In genomic region chr10:62038609-62039190, GRCh38 we compare ENCODE assay signal across 8 cellular contexts.
DNase-seq lines count a peak whose midpoint lies in the region; ATAC-seq, FAIRE-seq and TF ChIP-seq lines count a peak whose summit lies in the region.

No MANE protein-coding gene starts in this region.

- CTCF ChIA-PET in GM10248 (lab: Yijun Ruan, JAX) = interaction anchor here (0.9 to 18.5 kb wide), 26 partner anchors 10 to 230 kb away, joined by 3 to 245 read pairs (median 4); partner anchors contain the start of gene RTKN2

- H3K27me3 ChIP-seq in bronchial epithelial cell (ENCODE audit: control insufficient read depth, insufficient read depth, low read length) = no peaks in the 10 kb centered on the region

- peaks cover 24 to 46% of the 10 kb centered on the region in 2 donors for H3K4me1 ChIP-seq in kidney (ENCODE audit: control insufficient read depth in 1 of 2, insufficient read depth in 1 of 2, low read depth in 1 of 2, low read length in 2 of 2)

- H3K36me3 ChIP-seq in bronchial epithelial cell (ENCODE audit: control insufficient read depth, insufficient read depth, low read length) (no peaks in the 10 kb centered on the region), kidney (ENCODE audit: control insufficient read depth in 1 of 2, insufficient read depth in 2 of 2, low read length in 2 of 2) (no peaks in the 10 kb centered on the region)

- no peak for FAIRE-seq in bronchial epithelial cell (lab: Jason Lieb, UNC)
- peak; percentile 70 for FAIRE-seq in kidney (lab: Jason Lieb, UNC)

- intact Hi-C loops in kidney (cut with DNase I) = loop anchor here (10.0 kb wide), 1 partner anchor 186 kb away; no protein-coding TSS in a partner anchor

- ATAC-seq in HG02623 (IDR thresholded peaks at IDR 0.05; ENCODE audit: unreplicated experiment) (peak; percentile 42), HG02840 (IDR thresholded peaks at IDR 0.05; ENCODE audit: low FRiP score, unreplicated experiment) (no peak)

- TF ChIP-seq CTCF in GM10248 (IDR thresholded peaks at IDR 0.05; ENCODE audit: control extremely low read depth, extremely low read depth, low read depth, missing control alignments) (peak; percentile 82), VCaP (conservative IDR thresholded peaks at IDR 0.05) (peak; percentile 86), bronchial epithelial cell (IDR thresholded peaks at IDR 0.05; ENCODE audit: insufficient read depth, low read length, severe bottlenecking) (peak; percentile 73), kidney (IDR thresholded peaks at IDR 0.05; ENCODE audit: borderline replicate concordance, extremely low read depth, insufficient read depth) (peak; percentile 86)

- peak overlapping the region; percentile 84 for H3K27ac ChIP-seq in VCaP
- peak overlapping the region; percentile 10 to 65 for H3K27ac ChIP-seq in kidney (ENCODE audit: low read depth in 2 of 2, low read length in 2 of 2)

- POLR2A ChIA-PET in GM10248 (lab: Yijun Ruan, JAX) = no interaction called here

- DNase-seq in GM10248 (ENCODE audit: extremely low spot score) (peak; percentile 63), NCI-H2081 treated with DMSO at 0.1 percent for 48 hours (lab: John Stamatoyannopoulos, UW) (peak; percentile 16), bronchial epithelial cell (ENCODE audit: low read depth) (peak; percentile 74), kidney (peak; percentile 79)
- DNase-seq in stimulated activated CD4-positive, alpha-beta T cell treated with anti-CD3 and anti-CD28 coated beads, Interleukin-15, amount 100 ng/mL, for 48 hours (ENCODE audit: low read depth in 2 of 2) = peak; percentile 52 to 67

- no peaks in the 10 kb centered on the region for H3K9me3 ChIP-seq in kidney (ENCODE audit: control insufficient read depth in 1 of 2, low read length in 2 of 2)

- H3K9ac ChIP-seq in kidney (ENCODE audit: low read length in 2 of 2) = no peak overlapping the region

- H3K4me3 ChIP-seq in bronchial epithelial cell (ENCODE audit: low read depth, low read length) (no peak overlapping the region), kidney (ENCODE audit: low read length in 2 of 2) (peak overlapping the region in 1 of 2 donors; percentile 35)

Comparison
In these comparisons a context has a peak if more than half of its experiments do, and no peak if none do; other contexts are left out.
1. DNase-seq: peak in every context shown above with its lines; median percentile 79 in kidney; 74 in bronchial epithelial cell; 63 in GM10248; 60 in stimulated activated CD4-positive, alpha-beta T cell treated with anti-CD3 and anti-CD28 coated beads, Interleukin-15, amount 100 ng/mL, for 48 hours; 16 in NCI-H2081 treated with DMSO at 0.1 percent for 48 hours.